In the genomic region with DNA sequence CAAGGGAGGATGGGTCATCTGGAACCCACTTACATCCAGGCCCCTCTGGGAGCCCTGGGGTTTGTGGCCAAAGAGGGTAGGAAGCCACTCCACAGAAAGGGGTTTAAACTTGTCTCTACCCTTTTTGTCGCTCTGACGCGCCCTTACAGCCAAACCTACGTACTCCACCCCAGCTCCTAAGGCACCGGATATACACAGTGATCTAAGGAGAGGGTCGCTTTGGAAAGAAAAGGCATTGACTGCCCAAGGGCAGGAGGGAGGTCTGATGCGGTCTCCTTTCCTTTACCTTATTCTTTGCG, we compare ENCODE assay signal across 1 cellular context.
TF ChIP-seq lines count a peak whose summit lies in the region.

No MANE protein-coding gene starts in this region.

TF ChIP-seq in GM23338, 12 proteins besides CTCF, POLR2A, EP300 and RAD21 (continued from another document):
- TF ChIP-seq, protein P1, sequence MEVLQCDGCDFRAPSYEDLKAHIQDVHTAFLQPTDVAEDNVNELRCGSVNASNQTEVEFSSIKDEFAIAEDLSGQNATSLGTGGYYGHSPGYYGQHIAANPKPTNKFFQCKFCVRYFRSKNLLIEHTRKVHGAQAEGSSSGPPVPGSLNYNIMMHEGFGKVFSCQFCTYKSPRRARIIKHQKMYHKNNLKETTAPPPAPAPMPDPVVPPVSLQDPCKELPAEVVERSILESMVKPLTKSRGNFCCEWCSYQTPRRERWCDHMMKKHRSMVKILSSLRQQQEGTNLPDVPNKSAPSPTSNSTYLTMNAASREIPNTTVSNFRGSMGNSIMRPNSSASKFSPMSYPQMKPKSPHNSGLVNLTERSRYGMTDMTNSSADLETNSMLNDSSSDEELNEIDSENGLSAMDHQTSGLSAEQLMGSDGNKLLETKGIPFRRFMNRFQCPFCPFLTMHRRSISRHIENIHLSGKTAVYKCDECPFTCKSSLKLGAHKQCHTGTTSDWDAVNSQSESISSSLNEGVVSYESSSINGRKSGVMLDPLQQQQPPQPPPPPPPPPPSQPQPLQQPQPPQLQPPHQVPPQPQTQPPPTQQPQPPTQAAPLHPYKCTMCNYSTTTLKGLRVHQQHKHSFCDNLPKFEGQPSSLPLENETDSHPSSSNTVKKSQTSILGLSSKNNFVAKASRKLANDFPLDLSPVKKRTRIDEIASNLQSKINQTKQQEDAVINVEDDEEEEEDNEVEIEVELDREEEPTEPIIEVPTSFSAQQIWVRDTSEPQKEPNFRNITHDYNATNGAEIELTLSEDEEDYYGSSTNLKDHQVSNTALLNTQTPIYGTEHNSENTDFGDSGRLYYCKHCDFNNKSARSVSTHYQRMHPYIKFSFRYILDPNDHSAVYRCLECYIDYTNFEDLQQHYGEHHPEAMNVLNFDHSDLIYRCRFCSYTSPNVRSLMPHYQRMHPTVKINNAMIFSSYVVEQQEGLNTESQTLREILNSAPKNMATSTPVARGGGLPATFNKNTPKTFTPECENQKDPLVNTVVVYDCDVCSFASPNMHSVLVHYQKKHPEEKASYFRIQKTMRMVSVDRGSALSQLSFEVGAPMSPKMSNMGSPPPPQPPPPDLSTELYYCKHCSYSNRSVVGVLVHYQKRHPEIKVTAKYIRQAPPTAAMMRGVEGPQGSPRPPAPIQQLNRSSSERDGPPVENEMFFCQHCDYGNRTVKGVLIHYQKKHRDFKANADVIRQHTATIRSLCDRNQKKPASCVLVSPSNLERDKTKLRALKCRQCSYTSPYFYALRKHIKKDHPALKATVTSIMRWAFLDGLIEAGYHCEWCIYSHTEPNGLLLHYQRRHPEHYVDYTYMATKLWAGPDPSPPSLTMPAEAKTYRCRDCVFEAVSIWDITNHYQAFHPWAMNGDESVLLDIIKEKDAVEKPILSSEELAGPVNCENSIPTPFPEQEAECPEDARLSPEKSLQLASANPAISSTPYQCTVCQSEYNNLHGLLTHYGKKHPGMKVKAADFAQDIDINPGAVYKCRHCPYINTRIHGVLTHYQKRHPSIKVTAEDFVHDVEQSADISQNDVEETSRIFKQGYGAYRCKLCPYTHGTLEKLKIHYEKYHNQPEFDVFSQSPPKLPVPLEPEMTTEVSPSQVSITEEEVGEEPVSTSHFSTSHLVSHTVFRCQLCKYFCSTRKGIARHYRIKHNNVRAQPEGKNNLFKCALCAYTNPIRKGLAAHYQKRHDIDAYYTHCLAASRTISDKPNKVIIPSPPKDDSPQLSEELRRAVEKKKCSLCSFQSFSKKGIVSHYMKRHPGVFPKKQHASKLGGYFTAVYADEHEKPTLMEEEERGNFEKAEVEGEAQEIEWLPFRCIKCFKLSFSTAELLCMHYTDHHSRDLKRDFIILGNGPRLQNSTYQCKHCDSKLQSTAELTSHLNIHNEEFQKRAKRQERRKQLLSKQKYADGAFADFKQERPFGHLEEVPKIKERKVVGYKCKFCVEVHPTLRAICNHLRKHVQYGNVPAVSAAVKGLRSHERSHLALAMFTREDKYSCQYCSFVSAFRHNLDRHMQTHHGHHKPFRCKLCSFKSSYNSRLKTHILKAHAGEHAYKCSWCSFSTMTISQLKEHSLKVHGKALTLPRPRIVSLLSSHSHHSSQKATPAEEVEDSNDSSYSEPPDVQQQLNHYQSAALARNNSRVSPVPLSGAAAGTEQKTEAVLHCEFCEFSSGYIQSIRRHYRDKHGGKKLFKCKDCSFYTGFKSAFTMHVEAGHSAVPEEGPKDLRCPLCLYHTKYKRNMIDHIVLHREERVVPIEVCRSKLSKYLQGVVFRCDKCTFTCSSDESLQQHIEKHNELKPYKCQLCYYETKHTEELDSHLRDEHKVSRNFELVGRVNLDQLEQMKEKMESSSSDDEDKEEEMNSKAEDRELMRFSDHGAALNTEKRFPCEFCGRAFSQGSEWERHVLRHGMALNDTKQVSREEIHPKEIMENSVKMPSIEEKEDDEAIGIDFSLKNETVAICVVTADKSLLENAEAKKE (CRISPR knock-in tag; IDR thresholded peaks at IDR 0.05): no peak
- TF ChIP-seq ZNF114 (CRISPR knock-in tag; IDR thresholded peaks at IDR 0.05) (no peak), ZNF331 (CRISPR knock-in tag; IDR thresholded peaks at IDR 0.05; ENCODE audit: low read depth) (no peak), NANOG (IDR thresholded peaks at IDR 0.05; ENCODE audit: borderline replicate concordance) (no peak), CREB1 (CRISPR knock-in tag; IDR thresholded peaks at IDR 0.05; ENCODE audit: low read depth) (no peak), EZH2phosphoT487 (IDR thresholded peaks at IDR 0.05; ENCODE audit: unreplicated experiment) (no peak)
- TF ChIP-seq, protein P2, sequence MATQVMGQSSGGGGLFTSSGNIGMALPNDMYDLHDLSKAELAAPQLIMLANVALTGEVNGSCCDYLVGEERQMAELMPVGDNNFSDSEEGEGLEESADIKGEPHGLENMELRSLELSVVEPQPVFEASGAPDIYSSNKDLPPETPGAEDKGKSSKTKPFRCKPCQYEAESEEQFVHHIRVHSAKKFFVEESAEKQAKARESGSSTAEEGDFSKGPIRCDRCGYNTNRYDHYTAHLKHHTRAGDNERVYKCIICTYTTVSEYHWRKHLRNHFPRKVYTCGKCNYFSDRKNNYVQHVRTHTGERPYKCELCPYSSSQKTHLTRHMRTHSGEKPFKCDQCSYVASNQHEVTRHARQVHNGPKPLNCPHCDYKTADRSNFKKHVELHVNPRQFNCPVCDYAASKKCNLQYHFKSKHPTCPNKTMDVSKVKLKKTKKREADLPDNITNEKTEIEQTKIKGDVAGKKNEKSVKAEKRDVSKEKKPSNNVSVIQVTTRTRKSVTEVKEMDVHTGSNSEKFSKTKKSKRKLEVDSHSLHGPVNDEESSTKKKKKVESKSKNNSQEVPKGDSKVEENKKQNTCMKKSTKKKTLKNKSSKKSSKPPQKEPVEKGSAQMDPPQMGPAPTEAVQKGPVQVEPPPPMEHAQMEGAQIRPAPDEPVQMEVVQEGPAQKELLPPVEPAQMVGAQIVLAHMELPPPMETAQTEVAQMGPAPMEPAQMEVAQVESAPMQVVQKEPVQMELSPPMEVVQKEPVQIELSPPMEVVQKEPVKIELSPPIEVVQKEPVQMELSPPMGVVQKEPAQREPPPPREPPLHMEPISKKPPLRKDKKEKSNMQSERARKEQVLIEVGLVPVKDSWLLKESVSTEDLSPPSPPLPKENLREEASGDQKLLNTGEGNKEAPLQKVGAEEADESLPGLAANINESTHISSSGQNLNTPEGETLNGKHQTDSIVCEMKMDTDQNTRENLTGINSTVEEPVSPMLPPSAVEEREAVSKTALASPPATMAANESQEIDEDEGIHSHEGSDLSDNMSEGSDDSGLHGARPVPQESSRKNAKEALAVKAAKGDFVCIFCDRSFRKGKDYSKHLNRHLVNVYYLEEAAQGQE (IDR thresholded peaks at IDR 0.05; ENCODE audit: unreplicated experiment): no peak
- TF ChIP-seq, protein P3, sequence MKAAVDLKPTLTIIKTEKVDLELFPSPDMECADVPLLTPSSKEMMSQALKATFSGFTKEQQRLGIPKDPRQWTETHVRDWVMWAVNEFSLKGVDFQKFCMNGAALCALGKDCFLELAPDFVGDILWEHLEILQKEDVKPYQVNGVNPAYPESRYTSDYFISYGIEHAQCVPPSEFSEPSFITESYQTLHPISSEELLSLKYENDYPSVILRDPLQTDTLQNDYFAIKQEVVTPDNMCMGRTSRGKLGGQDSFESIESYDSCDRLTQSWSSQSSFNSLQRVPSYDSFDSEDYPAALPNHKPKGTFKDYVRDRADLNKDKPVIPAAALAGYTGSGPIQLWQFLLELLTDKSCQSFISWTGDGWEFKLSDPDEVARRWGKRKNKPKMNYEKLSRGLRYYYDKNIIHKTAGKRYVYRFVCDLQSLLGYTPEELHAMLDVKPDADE (IDR thresholded peaks at IDR 0.05): no peak
